In the genomic region with DNA sequence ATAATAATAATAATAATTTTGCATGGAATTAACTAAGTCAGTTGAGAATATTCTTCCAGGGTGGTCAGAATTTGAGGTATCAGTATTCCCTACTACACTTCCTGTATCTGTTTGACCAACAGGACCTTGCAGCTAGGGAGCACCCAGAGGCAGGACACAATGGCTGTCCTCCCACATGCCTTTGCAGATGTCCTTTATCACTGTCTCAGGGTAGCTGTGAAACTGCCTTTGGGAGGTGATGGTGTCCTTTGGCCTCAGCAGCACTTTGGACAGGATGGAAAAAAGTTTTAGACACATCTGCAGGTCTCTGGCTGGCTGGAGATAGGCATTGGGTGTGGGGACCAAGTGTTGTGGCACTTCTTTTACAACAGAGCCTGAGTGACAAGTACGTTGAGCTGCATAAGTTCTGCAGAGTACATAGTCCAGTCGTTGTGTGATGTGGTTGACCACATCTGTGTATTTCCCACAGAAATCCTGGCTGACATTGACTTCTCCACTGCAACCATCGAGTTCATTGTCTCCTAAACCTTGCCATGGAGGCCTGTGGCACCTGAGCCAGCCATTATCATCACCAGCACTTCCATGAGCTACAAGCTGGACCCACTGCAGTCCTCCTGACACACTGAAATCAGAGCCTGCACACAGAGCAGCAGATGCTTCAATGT, we compare ENCODE assay signal across 32 cellular contexts. TPM values are rescaled to one million over a fixed set of nuclear protein-coding genes. Genes with fewer than 3 reads are reported as not detected.
"Had no signal": no experiment of that assay in that cellular context is flagged by ENCODE, and none has a peak within 500 bp of the region (broad histone marks: within the 10 kb centered on the region; RNA-seq: fewer than 3 reads in every experiment).

No MANE protein-coding gene starts in this region.

- H3K36me3 ChIP-seq: Peyer's patch had no signal

- H3K27ac Mint-ChIP-seq: activated B cell treated with CpG ODN at 0.5 μM for 24 hours; activated CD4-positive, alpha-beta memory T cell treated with anti-CD3 and anti-CD28 coated beads, Interleukin-2, amount 10 ng/mL, durations not matched to agents 7 days and 5 days; activated naive CD4-positive, alpha-beta T cell treated with anti-CD3 and anti-CD28 coated beads for 36 hours; activated naive CD8-positive, alpha-beta T cell treated with anti-CD3 and anti-CD28 coated beads for 36 hours; activated T-helper 17 cell treated with anti-CD3 and anti-CD28 coated beads, Interleukin-2, amount 50 U/mL, for 72 hours; T-helper 1 cell treated with Interleukin-12 subunit alpha and Interleukin-12 subunit beta and Interleukin-4 antibody, amounts not matched to agents 30 μg/mL and 1 μg/mL, for 36 hours had no signal

- H3K27ac ChIP-seq: KMS-11, Peyer's patch, RWPE1, SJSA1 had no signal

- DNase-seq: activated B cell treated with CpG ODN at 0.5 μM for 24 hours; activated CD4-positive, alpha-beta memory T cell treated with anti-CD3 and anti-CD28 coated beads, Interleukin-2, amount 10 ng/mL, durations not matched to agents 7 days and 5 days; activated CD4-positive, alpha-beta T cell treated with anti-CD3 and anti-CD28 coated beads for 1 hour; activated CD4-positive, alpha-beta T cell treated with anti-CD3 and anti-CD28 coated beads, Interleukin-2, amount 50 U/mL, for 1 hour; activated gamma-delta T cell; activated naive CD4-positive, alpha-beta T cell treated with anti-CD3 and anti-CD28 coated beads for 36 hours; activated naive CD8-positive, alpha-beta T cell treated with anti-CD3 and anti-CD28 coated beads for 36 hours; activated T-cell treated with anti-CD3 and anti-CD28 coated beads for 4 hours; activated T-cell treated with anti-CD3 and anti-CD28 coated beads, Interleukin-2, amount 50 U/mL, for 48 hours; NCI-H1092; NCI-H1417 treated with DMSO at 0.1 percent for 48 hours; NCI-H1694; NCI-H2029; NCI-H2107; NCI-H2171 treated with DMSO at 0.1 percent for 48 hours; NCI-H226; NCI-H510A; NCI-H526 treated with DMSO at 0.1 percent for 48 hours; NCI-H82; Peyer's patch; SHP77; SW 1271 had no signal

- H3K9me3 Mint-ChIP-seq: activated B cell treated with CpG ODN at 0.5 μM for 24 hours; activated CD4-positive, alpha-beta memory T cell treated with anti-CD3 and anti-CD28 coated beads, Interleukin-2, amount 10 ng/mL, durations not matched to agents 7 days and 5 days; activated naive CD4-positive, alpha-beta T cell treated with anti-CD3 and anti-CD28 coated beads for 36 hours; activated naive CD8-positive, alpha-beta T cell treated with anti-CD3 and anti-CD28 coated beads for 36 hours; activated T-helper 17 cell treated with anti-CD3 and anti-CD28 coated beads, Interleukin-2, amount 50 U/mL, for 72 hours had no signal

- H3K9me3 ChIP-seq: Peyer's patch, SJSA1 had no signal

- H3K27me3 Mint-ChIP-seq: activated B cell treated with CpG ODN at 0.5 μM for 24 hours; activated CD4-positive, alpha-beta memory T cell treated with anti-CD3 and anti-CD28 coated beads, Interleukin-2, amount 10 ng/mL, durations not matched to agents 7 days and 5 days; activated naive CD8-positive, alpha-beta T cell treated with anti-CD3 and anti-CD28 coated beads for 36 hours; activated T-helper 17 cell treated with anti-CD3 and anti-CD28 coated beads, Interleukin-2, amount 50 U/mL, for 72 hours had no signal

- H3K4me3 Mint-ChIP-seq: activated B cell treated with CpG ODN at 0.5 μM for 24 hours; activated CD4-positive, alpha-beta memory T cell treated with anti-CD3 and anti-CD28 coated beads, Interleukin-2, amount 10 ng/mL, durations not matched to agents 7 days and 5 days; activated naive CD4-positive, alpha-beta T cell treated with anti-CD3 and anti-CD28 coated beads for 36 hours; activated naive CD8-positive, alpha-beta T cell treated with anti-CD3 and anti-CD28 coated beads for 36 hours; activated T-helper 17 cell treated with anti-CD3 and anti-CD28 coated beads, Interleukin-2, amount 50 U/mL, for 72 hours; T-helper 1 cell treated with Interleukin-12 subunit alpha and Interleukin-12 subunit beta and Interleukin-4 antibody, amounts not matched to agents 30 μg/mL and 1 μg/mL, for 36 hours had no signal

- H3K4me1 Mint-ChIP-seq: activated B cell treated with CpG ODN at 0.5 μM for 24 hours; activated T-helper 17 cell treated with anti-CD3 and anti-CD28 coated beads, Interleukin-2, amount 50 U/mL, for 72 hours had no signal

- H3K4me1 ChIP-seq: Peyer's patch had no signal

- H3K27me3 ChIP-seq: Peyer's patch, SJSA1 had no signal

- ATAC-seq: activated T-helper 17 cell treated with anti-CD3 and anti-CD28 coated beads, Interleukin-2, amount 50 U/mL, for 72 hours; SK-N-SH treated with all-trans-retinoic acid at 6 μM for 48 hours had no signal

- H3K9ac ChIP-seq: KMS-11 had no signal

- H3K4me2 ChIP-seq: KMS-11 had no signal

- H3K4me3 ChIP-seq: Peyer's patch, SJSA1 had no signal

RNA-seq across cellular contexts. Expression of gene GNRHR, which starts 34.1 kb away (rescaled TPM):
- total RNA-seq: activated B cell treated with CpG ODN at 0.5 μM for 24 hours; activated CD4-positive, alpha-beta memory T cell treated with anti-CD3 and anti-CD28 coated beads, Interleukin-2, amount 10 ng/mL, durations not matched to agents 7 days and 5 days; activated CD8-positive, alpha-beta memory T cell treated with anti-CD3 and anti-CD28 coated beads for 36 hours; activated naive CD4-positive, alpha-beta T cell treated with anti-CD3 and anti-CD28 coated beads for 36 hours; activated naive CD8-positive, alpha-beta T cell treated with anti-CD3 and anti-CD28 coated beads for 36 hours; activated T-helper 17 cell treated with anti-CD3 and anti-CD28 coated beads, Interleukin-2, amount 50 U/mL, for 72 hours; cardiac septum; MCF 10A; Peyer's patch; SJSA1 had no signal
- polyA plus RNA-seq: adipose tissue had no signal
